8 cellular contexts compared by ENCODE assay signal in the genomic region with DNA sequence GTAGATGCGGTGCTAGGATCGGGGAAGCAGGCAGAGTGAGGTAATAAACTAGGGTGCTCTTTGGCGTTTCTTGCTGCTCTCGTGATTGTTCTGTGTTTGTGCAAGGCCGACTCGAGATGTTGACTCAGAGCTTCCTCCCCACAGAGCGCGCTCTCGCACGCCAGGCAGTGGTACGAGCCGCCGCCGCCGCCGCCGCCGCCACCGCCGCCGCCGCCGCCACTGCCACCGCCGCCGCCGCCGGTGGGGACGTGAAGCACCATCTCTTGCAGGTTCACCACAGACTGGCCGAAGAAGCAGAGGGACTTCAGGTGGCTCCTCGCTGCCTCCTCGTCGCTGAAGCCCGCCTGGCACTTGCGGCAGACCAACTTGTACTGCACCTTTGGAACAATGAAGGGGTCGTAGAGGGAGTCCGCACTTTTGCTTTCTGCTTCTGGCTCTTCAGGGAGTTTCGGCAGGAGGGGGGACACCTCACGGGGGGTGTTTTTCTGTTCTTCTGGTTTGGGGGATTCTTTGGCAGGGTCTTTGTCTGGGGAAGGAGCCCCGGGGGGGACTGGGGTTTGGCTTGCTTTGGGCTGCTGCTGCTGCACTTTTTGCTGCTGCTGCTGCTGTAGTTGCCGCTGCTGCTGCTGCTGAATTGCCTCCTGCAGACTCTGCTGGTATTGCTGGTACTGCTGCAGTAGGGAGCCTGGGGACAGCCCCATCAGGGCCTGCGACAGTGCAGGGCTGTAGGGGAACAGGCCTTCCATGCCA.
DNase-seq lines count a peak whose midpoint lies in the region; ATAC-seq, FAIRE-seq and TF ChIP-seq lines count a peak whose summit lies in the region.

No MANE protein-coding gene starts in this region.

- no peak for FAIRE-seq in RCC 7860 (lab: Jason Lieb, UNC)

- peak in 1 of 4 donors; percentile 90 for TF ChIP-seq EP300 in upper lobe of left lung (IDR thresholded peaks at IDR 0.05)

- DNase-seq in RCC 7860 (ENCODE audit: low spot score) = peak; percentile 61
- DNase-seq in heart left ventricle = peak in 4 of 5 donors; percentile 41 to 79 (median 66)
- peak; percentile 53 to 74 for DNase-seq in psoas muscle
- DNase-seq in upper lobe of left lung = peak; percentile 86 to 93
- DNase-seq in NCI-H1436 treated with DMSO at 0.1 percent for 48 hours (lab: John Stamatoyannopoulos, UW) = no peak

- peaks cover 10% of the 10 kb centered on the region for H3K4me1 Mint-ChIP-seq in activated naive CD4-positive, alpha-beta T cell treated with anti-CD3 and anti-CD28 coated beads, Interleukin-2, amount 50 U/mL, for 24 hours

- intact Hi-C loops in heart left ventricle (cut with DNase I) (no loop called here), psoas muscle (cut with DNase I) (loop anchor here in 1 of 2 donors (10.0 kb wide), 2 partner anchors 57 to 123 kb away; no protein-coding TSS in a partner anchor)

- H3K27ac ChIP-seq in heart left ventricle = peak overlapping the region in 11 of 12 donors; percentile 20 to 71 (median 51)
- peak overlapping the region; percentile 26 for H3K27ac ChIP-seq in psoas muscle
- peak overlapping the region in 3 of 4 donors; percentile 38 to 82 (median 79) for H3K27ac ChIP-seq in upper lobe of left lung

- peaks cover 7% of the 10 kb centered on the region for H3K27me3 Mint-ChIP-seq in activated naive CD4-positive, alpha-beta T cell treated with anti-CD3 and anti-CD28 coated beads, Interleukin-2, amount 50 U/mL, for 24 hours

- H3K4me1 ChIP-seq in heart left ventricle (peaks cover 0 to 39% (median 5%) of the 10 kb centered on the region in 12 donors), psoas muscle (no peaks in the 10 kb centered on the region), upper lobe of left lung (peaks cover 7 to 17% (median 12%) of the 10 kb centered on the region in 4 donors)

- ATAC-seq in GM18858 (IDR thresholded peaks at IDR 0.05; ENCODE audit: unreplicated experiment) (peak; percentile 65), HG03045 (IDR thresholded peaks at IDR 0.05; ENCODE audit: unreplicated experiment) (peak; percentile 85), heart left ventricle (peak; percentile 30 to 86 (median 80)), psoas muscle (peak; percentile 23 to 69 (median 60)), upper lobe of left lung (ENCODE audit: low FRiP score in 2 of 2) (peak; percentile 82 to 91)

- H3K36me3 Mint-ChIP-seq in activated naive CD4-positive, alpha-beta T cell treated with anti-CD3 and anti-CD28 coated beads, Interleukin-2, amount 50 U/mL, for 24 hours = no peaks in the 10 kb centered on the region

- H3K27me3 ChIP-seq in heart left ventricle (no peaks in the 10 kb centered on the region), psoas muscle (ENCODE audit: insufficient read depth in 3 of 3, low read length in 2 of 3) (no peaks in the 10 kb centered on the region), upper lobe of left lung (no peaks in the 10 kb centered on the region)

- H3K36me3 ChIP-seq in heart left ventricle (peaks cover 0 to 27% (median 11%) of the 10 kb centered on the region in 9 donors), psoas muscle (ENCODE audit: insufficient read depth in 1 of 2, low read depth in 1 of 2) (peaks cover 0 to 36% of the 10 kb centered on the region in 2 donors), upper lobe of left lung (peaks cover 0 to 6% (median under 1%) of the 10 kb centered on the region in 4 donors)

- H3K9me3 ChIP-seq in heart left ventricle = no peaks in the 10 kb centered on the region
- no peaks in the 10 kb centered on the region for H3K9me3 ChIP-seq in psoas muscle
- H3K9me3 ChIP-seq in upper lobe of left lung = no peaks in the 10 kb centered on the region

- no peaks in the 10 kb centered on the region for H3K9me3 Mint-ChIP-seq in activated naive CD4-positive, alpha-beta T cell treated with anti-CD3 and anti-CD28 coated beads, Interleukin-2, amount 50 U/mL, for 24 hours

- H3K27ac Mint-ChIP-seq in activated naive CD4-positive, alpha-beta T cell treated with anti-CD3 and anti-CD28 coated beads, Interleukin-2, amount 50 U/mL, for 24 hours = peak overlapping the region; percentile 55

- TF ChIP-seq CTCF in heart left ventricle (IDR thresholded peaks at IDR 0.05) = no peak
- TF ChIP-seq CTCF in psoas muscle (IDR thresholded peaks at IDR 0.05) = no peak
- peak in 1 of 6 experiments; percentile 20 for TF ChIP-seq CTCF in upper lobe of left lung (IDR thresholded peaks at IDR 0.05)

- 25 to 70% (median 46%) methylated on average over 42 of the region's 42 CpGs for WGBS in heart left ventricle, 4 donors
- 38 to 56% (median 38%) methylated on average over 34 to 42 of the region's 42 CpGs for WGBS in psoas muscle, 3 donors
- 23 to 34% methylated on average over 7 to 42 of the region's 42 CpGs for WGBS in upper lobe of left lung, 2 donors

- peak overlapping the region in 10 of 12 donors; percentile 14 to 59 (median 47) for H3K4me3 ChIP-seq in heart left ventricle
- peak overlapping the region; percentile 50 for H3K4me3 ChIP-seq in psoas muscle
- peak overlapping the region in 3 of 4 donors; percentile 39 to 55 (median 53) for H3K4me3 ChIP-seq in upper lobe of left lung

- TF ChIP-seq POLR2A in heart left ventricle (IDR thresholded peaks at IDR 0.05) (no peak), upper lobe of left lung (IDR thresholded peaks at IDR 0.05) (peak in 1 of 4 donors; percentile 50)

- H3K4me3 Mint-ChIP-seq in activated naive CD4-positive, alpha-beta T cell treated with anti-CD3 and anti-CD28 coated beads, Interleukin-2, amount 50 U/mL, for 24 hours = peak overlapping the region; percentile 88

Comparison
In these comparisons a context has a peak if more than half of its experiments do, and no peak if none do; other contexts are left out.
1. H3K27ac ChIP-seq: peak in every context shown above with its lines; median percentile 79 in upper lobe of left lung; 51 in heart left ventricle; 26 in psoas muscle.